17 cellular contexts compared by ENCODE assay signal in genomic region chr6:16296061-16296670, GRCh38.
DNase-seq lines count a peak whose midpoint lies in the region; ATAC-seq lines count a peak whose summit lies in the region.
"Had no signal": no experiment of that assay in that cellular context is flagged by ENCODE, and none has a peak within 500 bp of the region (broad histone marks: within the 10 kb centered on the region; RNA-seq: fewer than 3 reads in every experiment).

No MANE protein-coding gene starts in this region.

- no peaks in the 10 kb centered on the region for H3K9me3 Mint-ChIP-seq in stimulated activated effector memory CD8-positive, alpha-beta T cell treated with anti-CD3 and anti-CD28 coated beads, Interleukin-12 subunit alpha, Interleukin-12 subunit beta, amount 100 ng/mL, for 72 hours
- H3K9me3 Mint-ChIP-seq: H9 had no signal

- H3K36me3 Mint-ChIP-seq in stimulated activated effector memory CD8-positive, alpha-beta T cell treated with anti-CD3 and anti-CD28 coated beads, Interleukin-12 subunit alpha, Interleukin-12 subunit beta, amount 100 ng/mL, for 72 hours: peaks cover 24% of the 10 kb centered on the region

- H3K27ac Mint-ChIP-seq in stimulated activated effector memory CD8-positive, alpha-beta T cell treated with anti-CD3 and anti-CD28 coated beads, Interleukin-12 subunit alpha, Interleukin-12 subunit beta, amount 100 ng/mL, for 72 hours: no peak overlapping the region
- H3K27ac Mint-ChIP-seq: H9 had no signal

- no peak for ATAC-seq in stimulated activated effector memory CD8-positive, alpha-beta T cell treated with anti-CD3 and anti-CD28 coated beads, Interleukin-12 subunit alpha, Interleukin-12 subunit beta, amount 100 ng/mL, for 72 hours

- DNase-seq in amygdala (lab: John Stamatoyannopoulos, UW) (peak in 37 of 56 donors; percentile 6 to 76 (median 36)), globus pallidus (ENCODE audit: low spot score) (peak; percentile 92), midbrain (lab: John Stamatoyannopoulos, UW) (peak; percentile 58), superior temporal gyrus (ENCODE audit: extremely low spot score) (peak; percentile 79), 8988T (no peak)
- DNase-seq in stimulated activated CD4-positive, alpha-beta T cell treated with anti-CD3 and anti-CD28 coated beads, Interleukin-2, amount 100 ng/mL, for 24 hours: no peak
- no peak for DNase-seq in stimulated activated effector memory CD8-positive, alpha-beta T cell treated with anti-CD3 and anti-CD28 coated beads, Interleukin-12 subunit alpha, Interleukin-12 subunit beta, amount 100 ng/mL, for 72 hours (ENCODE audit: low spot score in 2 of 2)
- DNase-seq: COR-L47, DMS 273 treated with DMSO at 0.1 percent for 48 hours, H9, IMR-90, NCI-H187, NCI-H345, NCI-H524 treated with DMSO at 0.1 percent for 48 hours, RPMI8226, SHP77 treated with DMSO at 0.1 percent for 48 hours had no signal

- peaks cover 6% of the 10 kb centered on the region for H3K4me1 Mint-ChIP-seq in stimulated activated effector memory CD8-positive, alpha-beta T cell treated with anti-CD3 and anti-CD28 coated beads, Interleukin-12 subunit alpha, Interleukin-12 subunit beta, amount 100 ng/mL, for 72 hours
- H3K4me1 Mint-ChIP-seq: B cell, H9 had no signal

- no peak overlapping the region for H3K4me3 Mint-ChIP-seq in stimulated activated effector memory CD8-positive, alpha-beta T cell treated with anti-CD3 and anti-CD28 coated beads, Interleukin-12 subunit alpha, Interleukin-12 subunit beta, amount 100 ng/mL, for 72 hours
- H3K4me3 Mint-ChIP-seq: B cell, H9 had no signal

Comparison
In these comparisons a context has a peak if more than half of its experiments do, and no peak if none do; other contexts are left out.
1. DNase-seq: peak in amygdala (37 of 56), globus pallidus (single experiment), midbrain (single experiment) and superior temporal gyrus (single experiment); none in stimulated activated CD4-positive, alpha-beta T cell treated with anti-CD3 and anti-CD28 coated beads, Interleukin-2, amount 100 ng/mL, for 24 hours (0 of 2), 8988T (single experiment) and stimulated activated effector memory CD8-positive, alpha-beta T cell treated with anti-CD3 and anti-CD28 coated beads, Interleukin-12 subunit alpha, Interleukin-12 subunit beta, amount 100 ng/mL, for 72 hours (0 of 2).